ENCODE assay signal across 18 cellular contexts in the genomic region with DNA sequence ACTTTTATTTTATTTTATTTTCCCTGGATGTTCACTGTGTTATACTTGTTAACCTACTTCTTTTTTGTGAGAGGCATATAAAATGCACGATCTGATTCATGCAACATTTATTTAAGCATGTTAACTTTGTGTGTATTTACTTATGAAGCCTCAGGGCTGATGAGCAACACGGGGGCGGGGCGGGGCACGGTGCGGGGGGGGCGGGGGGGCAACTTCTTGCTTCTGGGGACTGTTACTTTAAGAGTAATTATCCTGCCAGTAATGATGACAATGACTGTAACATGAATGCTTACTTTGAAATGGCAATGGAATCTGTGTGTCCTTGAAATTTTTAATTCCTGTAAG.
DNase-seq lines count a peak whose midpoint lies in the region; ATAC-seq and TF ChIP-seq lines count a peak whose summit lies in the region.
"Had no signal": no experiment of that assay in that cellular context is flagged by ENCODE, and none has a peak within 500 bp of the region (broad histone marks: within the 10 kb centered on the region; RNA-seq: fewer than 3 reads in every experiment).

No MANE protein-coding gene starts in this region.

- TF ChIP-seq CTCF in chondrocyte (IDR thresholded peaks at IDR 0.05), result no peak
- no peak for TF ChIP-seq CTCF in nephron (IDR thresholded peaks at IDR 0.05; ENCODE audit: unreplicated experiment in 3 of 3)
- TF ChIP-seq CTCF in progenitor cell of endocrine pancreas (IDR thresholded peaks at IDR 0.05; ENCODE audit: unreplicated experiment), result no peak

- H3K9me3 Mint-ChIP-seq in chondrocyte (ENCODE audit: low read depth), result no peaks in the 10 kb centered on the region
- H3K9me3 Mint-ChIP-seq in nephron, result no peaks in the 10 kb centered on the region
- no peaks in the 10 kb centered on the region for H3K9me3 Mint-ChIP-seq in progenitor cell of endocrine pancreas (ENCODE audit: low read depth)

- H3K27ac Mint-ChIP-seq in chondrocyte (ENCODE audit: unreplicated experiment) (peak overlapping the region; percentile 79), nephron (peak overlapping the region in 2 of 3 experiments; percentile 28 to 82), progenitor cell of endocrine pancreas (no peak overlapping the region)
- H3K27ac Mint-ChIP-seq: stimulated activated naive CD8-positive, alpha-beta T cell treated with anti-CD3 and anti-CD28 coated beads, Interleukin-15, Interleukin-2, amounts not matched to agents 100 ng/mL and 50 ng/mL, for 24 hours had no signal

- H3K27me3 Mint-ChIP-seq in chondrocyte (ENCODE audit: low read depth), result no peaks in the 10 kb centered on the region
- no peaks in the 10 kb centered on the region for H3K27me3 Mint-ChIP-seq in nephron (ENCODE audit: low read depth)
- H3K27me3 Mint-ChIP-seq in progenitor cell of endocrine pancreas, result peaks cover 3% of the 10 kb centered on the region
- H3K27me3 Mint-ChIP-seq: stimulated activated naive CD8-positive, alpha-beta T cell treated with anti-CD3 and anti-CD28 coated beads, Interleukin-15, Interleukin-2, amounts not matched to agents 100 ng/mL and 50 ng/mL, for 24 hours had no signal

- H3K36me3 Mint-ChIP-seq in chondrocyte (ENCODE audit: low read depth) (no peaks in the 10 kb centered on the region), nephron (ENCODE audit: low read depth) (no peaks in the 10 kb centered on the region), progenitor cell of endocrine pancreas (ENCODE audit: insufficient read depth) (no peaks in the 10 kb centered on the region)

- ATAC-seq in HG03457 (IDR thresholded peaks at IDR 0.05; ENCODE audit: unreplicated experiment), result no peak
- ATAC-seq: gastroesophageal sphincter had no signal

- H3K4me3 Mint-ChIP-seq in chondrocyte (ENCODE audit: unreplicated experiment) (no peak overlapping the region), nephron (no peak overlapping the region), progenitor cell of endocrine pancreas (ENCODE audit: low read depth) (no peak overlapping the region)
- H3K4me3 Mint-ChIP-seq: stimulated activated naive CD8-positive, alpha-beta T cell treated with anti-CD3 and anti-CD28 coated beads, Interleukin-15, Interleukin-2, amounts not matched to agents 100 ng/mL and 50 ng/mL, for 24 hours had no signal

- H3K4me1 Mint-ChIP-seq in chondrocyte (ENCODE audit: low read depth) (peaks cover 32% of the 10 kb centered on the region), nephron (peaks cover 29% of the 10 kb centered on the region), progenitor cell of endocrine pancreas (ENCODE audit: low read depth) (peaks cover 11% of the 10 kb centered on the region)

- DNase-seq in EH (ENCODE audit: low read depth), result peak; percentile 35
- peak; percentile 62 for DNase-seq in NCI-H460 (ENCODE audit: extremely low read depth, low read depth)
- DNase-seq in chondrocyte (ENCODE audit: low spot score), result no peak
- DNase-seq in stimulated activated CD4-positive, alpha-beta T cell treated with anti-CD3 and anti-CD28 coated beads, Interleukin-2, amount 100 ng/mL, for 24 hours, result no peak
- no peak for DNase-seq in RPMI8226
- DNase-seq in progenitor cell of endocrine pancreas (ENCODE audit: low spot score, unreplicated experiment), result no peak
- DNase-seq: activated CD4-positive, alpha-beta T cell treated with anti-CD3 and anti-CD28 coated beads, Interleukin-2, amount 50 U/mL, for 1 hour; activated naive CD4-positive, alpha-beta T cell treated with anti-CD3 and anti-CD28 coated beads, Interleukin-2, amount 50 U/mL, for 16 hours; brain microvascular endothelial cell; DMS79; effector memory CD4-positive, alpha-beta T cell; NCI-H446 treated with DMSO at 0.1 percent for 48 hours; small intestine; uterus had no signal

Comparison
In these comparisons a context has a peak if more than half of its experiments do, and no peak if none do; other contexts are left out.
1. DNase-seq: peak in EH (single experiment) and NCI-H460 (single experiment); none in chondrocyte (single experiment), stimulated activated CD4-positive, alpha-beta T cell treated with anti-CD3 and anti-CD28 coated beads, Interleukin-2, amount 100 ng/mL, for 24 hours (0 of 2), RPMI8226 (single experiment) and progenitor cell of endocrine pancreas (single experiment).